Comparison of ENCODE assay signal across 3 cellular contexts in the genomic region with DNA sequence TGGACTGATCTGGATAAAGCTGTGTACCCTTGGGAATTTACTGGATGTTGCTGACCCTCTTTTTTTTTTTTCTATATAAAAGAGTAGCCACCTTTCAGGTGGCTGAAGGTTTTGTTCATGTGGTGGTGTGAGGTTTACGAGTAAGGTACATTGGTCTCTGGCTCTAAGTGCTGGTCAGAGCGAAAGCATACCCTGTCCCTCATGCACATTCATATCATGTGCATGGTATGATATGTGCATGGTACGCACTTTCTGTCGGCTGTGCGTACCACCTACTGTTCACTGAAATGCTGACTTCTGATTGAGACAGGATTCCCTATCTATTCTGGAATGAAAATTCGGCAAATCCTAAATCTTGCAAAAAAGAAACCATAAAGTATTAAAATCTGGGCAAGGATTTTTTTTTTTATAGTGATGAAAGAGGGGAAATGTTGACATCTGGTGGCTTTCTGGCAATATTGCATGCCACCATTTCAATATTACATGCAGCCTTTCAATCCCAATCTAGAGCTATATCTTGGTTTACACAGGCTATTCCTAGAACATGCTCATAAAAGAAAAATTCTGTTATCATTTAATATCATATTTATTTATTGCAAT.
TF ChIP-seq lines count a peak whose summit lies in the region.

No MANE protein-coding gene starts in this region.

TF ChIP-seq in A549, 52 proteins besides CTCF, POLR2A, EP300 and RAD21 (continued from another document):
- TF ChIP-seq MAX (IDR thresholded peaks at IDR 0.05) (no peak), SMC3 (IDR thresholded peaks at IDR 0.05) (peak; percentile 48; the same call in 2 of the 3 replicates)

TF ChIP-seq in GM12891, 5 proteins besides CTCF, POLR2A, EP300 and RAD21:
- no peak for TF ChIP-seq PAX5 (IDR thresholded peaks at IDR 0.05; ENCODE audit: insufficient read depth, low read length, severe bottlenecking)
- no peak for TF ChIP-seq POLR2AphosphoS5 (IDR thresholded peaks at IDR 0.05; ENCODE audit: low read depth, low read length)
- no peak for TF ChIP-seq SPI1 (IDR thresholded peaks at IDR 0.05; ENCODE audit: low read depth, low read length)
- no peak for TF ChIP-seq POU2F2 (IDR thresholded peaks at IDR 0.05; ENCODE audit: low read depth, low read length)
- no peak for TF ChIP-seq TAF1 (IDR thresholded peaks at IDR 0.05; ENCODE audit: low read depth, low read length)

TF ChIP-seq in IMR-90, 13 proteins besides CTCF, POLR2A, EP300 and RAD21 (continued from another document):
- TF ChIP-seq BHLHE40 (IDR thresholded peaks at IDR 0.05; ENCODE audit: low read depth, low read length) (no peak), NFE2L2 (IDR thresholded peaks at IDR 0.05; ENCODE audit: low read depth, low read length) (no peak), MAZ (IDR thresholded peaks at IDR 0.05; ENCODE audit: borderline replicate concordance, low read depth, low read length) (no peak), CEBPB (IDR thresholded peaks at IDR 0.05; ENCODE audit: low read depth, low read length) (no peak), CHD1 (IDR thresholded peaks at IDR 0.05; ENCODE audit: low read depth, low read length) (no peak), RCOR1 (IDR thresholded peaks at IDR 0.05; ENCODE audit: insufficient replicate concordance, low read length) (no peak), MAFK (IDR thresholded peaks at IDR 0.05; ENCODE audit: low read depth, low read length) (no peak)
- TF ChIP-seq, protein P1, sequence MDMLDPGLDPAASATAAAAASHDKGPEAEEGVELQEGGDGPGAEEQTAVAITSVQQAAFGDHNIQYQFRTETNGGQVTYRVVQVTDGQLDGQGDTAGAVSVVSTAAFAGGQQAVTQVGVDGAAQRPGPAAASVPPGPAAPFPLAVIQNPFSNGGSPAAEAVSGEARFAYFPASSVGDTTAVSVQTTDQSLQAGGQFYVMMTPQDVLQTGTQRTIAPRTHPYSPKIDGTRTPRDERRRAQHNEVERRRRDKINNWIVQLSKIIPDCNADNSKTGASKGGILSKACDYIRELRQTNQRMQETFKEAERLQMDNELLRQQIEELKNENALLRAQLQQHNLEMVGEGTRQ (IDR thresholded peaks at IDR 0.05; ENCODE audit: low read depth, low read length) = no peak
